In the genomic region with DNA sequence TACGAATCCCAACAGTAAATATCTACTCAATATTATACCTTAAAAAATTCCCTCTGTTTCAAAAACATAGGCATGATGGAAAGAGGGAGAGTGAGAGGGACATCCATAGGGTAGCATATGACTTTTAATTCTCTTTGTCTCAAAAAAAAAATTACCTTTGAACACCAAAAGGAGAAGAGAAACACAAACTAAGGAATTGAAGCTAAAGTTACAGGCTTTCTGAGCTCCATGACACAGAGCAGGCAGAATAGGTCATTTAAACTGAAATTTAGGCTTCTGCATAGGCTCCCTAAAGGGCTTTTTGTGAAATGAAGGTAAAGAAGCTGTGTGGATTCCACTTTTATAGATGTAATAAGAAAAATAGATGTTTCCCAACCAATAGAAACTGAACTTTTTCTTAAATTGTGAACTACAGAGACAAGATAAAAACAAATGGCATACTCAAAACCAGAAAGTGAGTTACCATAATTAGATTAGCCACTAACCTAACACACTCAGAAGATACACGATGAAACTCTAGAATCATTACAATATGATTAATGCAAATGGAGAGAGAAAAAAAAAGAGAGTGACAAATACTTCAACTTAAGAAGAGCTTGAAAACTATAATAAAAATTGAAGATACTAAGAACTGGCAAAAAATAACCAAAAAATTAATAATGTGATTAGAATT, we compare ENCODE assay signal across 23 cellular contexts.
DNase-seq lines count a peak whose midpoint lies in the region; ATAC-seq, FAIRE-seq and TF ChIP-seq lines count a peak whose summit lies in the region.
"Had no signal": no experiment of that assay in that cellular context is flagged by ENCODE, and none has a peak within 500 bp of the region (broad histone marks: within the 10 kb centered on the region; RNA-seq: fewer than 3 reads in every experiment).

No MANE protein-coding gene starts in this region.

- TF ChIP-seq RAD21 in GM12878 (IDR thresholded peaks at IDR 0.05; ENCODE audit: insufficient read depth, low read depth, low read length): no peak

- DNase-seq in GM12891 (ENCODE audit: insufficient read length, low spot score): no peak
- DNase-seq in GM12878 (ENCODE audit: low read depth, low spot score): no peak
- no peak for DNase-seq in activated naive CD8-positive, alpha-beta T cell treated with anti-CD3 and anti-CD28 coated beads for 36 hours
- no peak for DNase-seq in SKM-1 treated with dmso at 0.1 percent for 144 hours (lab: John Stamatoyannopoulos, UW; ENCODE audit: unreplicated experiment)
- no peak for DNase-seq in NK-92 treated with Interleukin-12 subunit alpha and Interleukin-12 subunit beta, amount 100 ng/mL, for 24 hours (lab: John Stamatoyannopoulos, UW)
- DNase-seq in activated T-cell treated with anti-CD3 and anti-CD28 coated beads, Interleukin-2, amount 50 U/mL, for 4 hours: no peak
- DNase-seq: 8988T; Calu3; CD8-positive, alpha-beta T cell; DMS 273 treated with DMSO at 0.1 percent for 48 hours; DMS53; DND-41; EL; GM23248; IMR-90 had no signal

- in situ Hi-C loops in GM12878 (cut with MboI): no loop called here

- no TSS peak for BruUV-seq in GM12878 (replicated peaks; lab: Mats Ljungman, UMichigan)

- H3K36me3 Mint-ChIP-seq in activated naive CD8-positive, alpha-beta T cell treated with anti-CD3 and anti-CD28 coated beads for 36 hours: no peaks in the 10 kb centered on the region
- H3K36me3 Mint-ChIP-seq in activated T-cell treated with anti-CD3 and anti-CD28 coated beads, Interleukin-2, amount 50 U/mL, for 4 hours (ENCODE audit: insufficient read depth): no peaks in the 10 kb centered on the region
- H3K36me3 Mint-ChIP-seq: CD8-positive, alpha-beta T cell had no signal

- no peaks in the 10 kb centered on the region for H3K27me3 Mint-ChIP-seq in activated naive CD8-positive, alpha-beta T cell treated with anti-CD3 and anti-CD28 coated beads for 36 hours
- H3K27me3 Mint-ChIP-seq in activated T-cell treated with anti-CD3 and anti-CD28 coated beads, Interleukin-2, amount 50 U/mL, for 4 hours (ENCODE audit: low read depth): no peaks in the 10 kb centered on the region
- H3K27me3 Mint-ChIP-seq: B cell had no signal

- RAD21 ChIA-PET in GM12878 (lab: Charles Lee; ENCODE audit: unreplicated experiment): no interaction called here

- H3K27me3 ChIP-seq in GM12878 (replicated peaks in 1 of 2; ENCODE audit: control insufficient read depth in 2 of 2, insufficient read depth in 2 of 2, low read length in 1 of 2): no peaks in the 10 kb centered on the region
- H3K27me3 ChIP-seq: BLaER1 treated with 17β-estradiol and CSF1 and Interleukin-3, amounts not matched to agents 10 nM and 100 nM had no signal

- H4K20me1 ChIP-seq in GM12878 (ENCODE audit: control insufficient read depth, insufficient read depth): no peaks in the 10 kb centered on the region
- H4K20me1 ChIP-seq: BLaER1 treated with 17β-estradiol and CSF1 and Interleukin-3, amounts not matched to agents 10 nM and 100 nM had no signal

- no peaks in the 10 kb centered on the region for H3K9me3 ChIP-seq in GM12878 (replicated peaks; ENCODE audit: control insufficient read depth, insufficient read depth, low read length)
- H3K9me3 ChIP-seq: HAP-1 had no signal

- no peak overlapping the region for H3K27ac ChIP-seq in GM12878 (ENCODE audit: control insufficient read depth, insufficient read depth)
- H3K27ac ChIP-seq: BLaER1 treated with 17β-estradiol and CSF1 and Interleukin-3, amounts not matched to agents 10 nM and 100 nM; GM23248 had no signal

- intact Hi-C loops in GM12878 (cut with micrococcal nuclease; ENCODE audit: unreplicated experiment): no loop called here

- FAIRE-seq in GM12891 (lab: Jason Lieb, UNC): no peak
- FAIRE-seq in GM12878 (lab: Jason Lieb, UNC): no peak
- FAIRE-seq: GM12892, HTR-8/SVneo, K562 had no signal

- H3K4me2 ChIP-seq in GM12878 (ENCODE audit: control insufficient read depth, insufficient read depth): no peak overlapping the region
- H3K4me2 ChIP-seq: BLaER1 treated with 17β-estradiol and CSF1 and Interleukin-3, amounts not matched to agents 10 nM and 100 nM had no signal

- no peak for TF ChIP-seq EP300 in GM12878 (IDR thresholded peaks at IDR 0.05; ENCODE audit: borderline replicate concordance in 1 of 2, control insufficient read depth in 1 of 2, low read depth in 2 of 2, low read length in 2 of 2)

- no peak overlapping the region for H2AFZ ChIP-seq in GM12878 (ENCODE audit: control insufficient read depth, low read depth, low read length)
- H2AFZ ChIP-seq: GM23248 had no signal

- no peaks in the 10 kb centered on the region for H3K79me2 ChIP-seq in GM12878 (ENCODE audit: control insufficient read depth, insufficient read depth, low read length)

- POLR2A ChIA-PET in GM12878 (lab: Charles Lee): no interaction called here

- WGBS in GM12878 (ENCODE audit: insufficient coverage, insufficient replicate concordance, low lambda C conversion rate, missing lambda C conversion rate): 12% methylated on average over 2 of the region's 2 CpGs

- SMC1A ChIA-PET in GM12878 (lab: Charles Lee; ENCODE audit: uncharacterized antibody, unreplicated experiment): interaction anchor here (0.7 kb wide), 1 partner anchor 82 kb away, joined by 3 read pairs; no protein-coding TSS in a partner anchor

- CTCF ChIA-PET in GM12878 (lab: Yijun Ruan, JAX): no interaction called here

- H3K36me3 ChIP-seq in GM12878 (ENCODE audit: control insufficient read depth in 2 of 2, insufficient read depth in 2 of 2, low read length in 1 of 2): no peaks in the 10 kb centered on the region
- H3K36me3 ChIP-seq: BLaER1 treated with 17β-estradiol and CSF1 and Interleukin-3, amounts not matched to agents 10 nM and 100 nM; HAP-1 had no signal

- no peak overlapping the region for H3K4me3 Mint-ChIP-seq in activated naive CD8-positive, alpha-beta T cell treated with anti-CD3 and anti-CD28 coated beads for 36 hours
- no peak overlapping the region for H3K4me3 Mint-ChIP-seq in activated T-cell treated with anti-CD3 and anti-CD28 coated beads, Interleukin-2, amount 50 U/mL, for 4 hours
- H3K4me3 Mint-ChIP-seq: B cell; CD8-positive, alpha-beta T cell had no signal

- H3K4me1 Mint-ChIP-seq in activated naive CD8-positive, alpha-beta T cell treated with anti-CD3 and anti-CD28 coated beads for 36 hours: no peaks in the 10 kb centered on the region
- H3K4me1 Mint-ChIP-seq in activated T-cell treated with anti-CD3 and anti-CD28 coated beads, Interleukin-2, amount 50 U/mL, for 4 hours (ENCODE audit: low read depth): no peaks in the 10 kb centered on the region
- H3K4me1 Mint-ChIP-seq: B cell had no signal

- no peak for TF ChIP-seq CTCF in GM12878 (IDR thresholded peaks at IDR 0.05 in 2 of 3, conservative IDR thresholded peaks at IDR 0.05 in 1 of 3; ENCODE audit: control insufficient read depth in 2 of 3, extremely low read depth in 1 of 3, insufficient read depth in 1 of 3, low read depth in 3 of 3, low read length in 3 of 3)

- ATAC-seq in GM18868 (IDR thresholded peaks at IDR 0.05; ENCODE audit: unreplicated experiment) (peak; percentile 64), HG02610 (IDR thresholded peaks at IDR 0.05; ENCODE audit: unreplicated experiment) (peak; percentile 89), GM12878 (no peak)
- ATAC-seq in activated T-cell treated with anti-CD3 and anti-CD28 coated beads, Interleukin-2, amount 50 U/mL, for 4 hours: no peak
- ATAC-seq: CD8-positive, alpha-beta T cell; K562 had no signal

- H3K9ac ChIP-seq in GM12878 (ENCODE audit: control insufficient read depth, insufficient read depth, low read length): no peak overlapping the region
- H3K9ac ChIP-seq: BLaER1 treated with 17β-estradiol and CSF1 and Interleukin-3, amounts not matched to agents 10 nM and 100 nM; GM23248 had no signal

- H3K9me3 Mint-ChIP-seq in activated naive CD8-positive, alpha-beta T cell treated with anti-CD3 and anti-CD28 coated beads for 36 hours: no peaks in the 10 kb centered on the region
- H3K9me3 Mint-ChIP-seq in activated T-cell treated with anti-CD3 and anti-CD28 coated beads, Interleukin-2, amount 50 U/mL, for 4 hours: peaks cover 15% of the 10 kb centered on the region

- no peak overlapping the region for H3K4me3 ChIP-seq in GM12878
- H3K4me3 ChIP-seq: BLaER1 treated with 17β-estradiol and CSF1 and Interleukin-3, amounts not matched to agents 10 nM and 100 nM; GM23248; HAP-1; K562 had no signal

- no peak for TF ChIP-seq POLR2A in GM12891 (IDR thresholded peaks at IDR 0.05; ENCODE audit: low read depth, low read length)
- no peak for TF ChIP-seq POLR2A in GM12878 (IDR thresholded peaks at IDR 0.05; ENCODE audit: low read depth, low read length)

- no peak overlapping the region for H3K27ac Mint-ChIP-seq in activated naive CD8-positive, alpha-beta T cell treated with anti-CD3 and anti-CD28 coated beads for 36 hours
- H3K27ac Mint-ChIP-seq: B cell; CD8-positive, alpha-beta T cell had no signal

- H3K4me1 ChIP-seq in GM12878 (ENCODE audit: control insufficient read depth, insufficient read depth, low read length): no peaks in the 10 kb centered on the region
- H3K4me1 ChIP-seq: BLaER1 treated with 17β-estradiol and CSF1 and Interleukin-3, amounts not matched to agents 10 nM and 100 nM; HAP-1 had no signal

TF ChIP-seq in GM12891, 5 proteins besides CTCF, POLR2A, EP300 and RAD21:
- TF ChIP-seq POU2F2 (IDR thresholded peaks at IDR 0.05; ENCODE audit: low read depth, low read length) (no peak), SPI1 (IDR thresholded peaks at IDR 0.05; ENCODE audit: low read depth, low read length) (peak; percentile 42)

TF ChIP-seq in GM12878, 131 proteins besides CTCF, POLR2A, EP300 and RAD21 (continues in another document):
- TF ChIP-seq RELA (IDR thresholded peaks at IDR 0.05; ENCODE audit: borderline replicate concordance, partially characterized antibody) (no peak), NFIC (IDR thresholded peaks at IDR 0.05; ENCODE audit: low read depth, low read length) (peak; percentile 51), TBL1XR1 (IDR thresholded peaks at IDR 0.05; ENCODE audit: low read depth, low read length) (no peak), MEF2B (IDR thresholded peaks at IDR 0.05; ENCODE audit: partially characterized antibody, poor library complexity, severe bottlenecking) (peak; percentile 62), TCF3 (IDR thresholded peaks at IDR 0.05; ENCODE audit: borderline replicate concordance, insufficient read depth, low read depth, low read length) (no peak), MEF2A (IDR thresholded peaks at IDR 0.05; ENCODE audit: insufficient read depth, low read depth, low read length) (peak; percentile 81)

Comparison
In these comparisons a context has a peak if more than half of its experiments do, and no peak if none do; other contexts are left out.
1. ATAC-seq: peak in GM18868 (single experiment) and HG02610 (single experiment); none in GM12878 (single experiment) and activated T-cell treated with anti-CD3 and anti-CD28 coated beads, Interleukin-2, amount 50 U/mL, for 4 hours (0 of 2).